ENCODE assay signal across 30 cellular contexts in the genomic region with DNA sequence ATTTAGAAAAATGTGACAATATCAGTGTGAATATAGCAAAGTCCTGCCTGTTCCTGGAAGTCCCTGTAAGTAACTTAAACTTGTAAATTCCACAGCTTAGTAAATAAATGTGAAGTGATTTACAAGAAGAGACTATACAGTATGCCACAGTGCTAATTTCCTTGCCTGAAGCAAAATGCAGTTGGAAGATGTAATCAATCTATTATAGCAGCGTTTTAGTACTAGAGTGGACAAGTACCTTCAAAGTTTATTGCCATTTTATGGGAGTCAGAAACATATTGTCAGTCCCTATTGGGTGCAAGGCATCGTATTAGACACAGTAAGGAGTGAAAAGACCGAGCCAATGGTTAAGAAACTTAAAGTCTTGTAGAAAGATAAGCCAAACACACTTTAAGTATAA.
"Had no signal": no experiment of that assay in that cellular context is flagged by ENCODE, and none has a peak within 500 bp of the region (broad histone marks: within the 10 kb centered on the region; RNA-seq: fewer than 3 reads in every experiment).

No MANE protein-coding gene starts in this region.

- DNase-seq: activated effector memory CD4-positive, alpha-beta T cell treated with anti-CD3 and anti-CD28 coated beads, Interleukin-2, amount 50 U/mL, for 16 hours; activated effector memory CD4-positive, alpha-beta T cell treated with Interleukin-2 at 50 U/mL for 16 hours; activated gamma-delta T cell; activated gamma-delta T cell treated with Interleukin-2 at 50 U/mL for 16 hours; activated naive CD4-positive, alpha-beta T cell; activated naive CD4-positive, alpha-beta T cell treated with anti-CD3 and anti-CD28 coated beads for 36 hours; activated naive CD4-positive, alpha-beta T cell treated with anti-CD3 and anti-CD28 coated beads, Interleukin-2, amount 10 ng/mL, durations not matched to agents 7 days and 5 days; activated naive CD4-positive, alpha-beta T cell treated with anti-CD3 and anti-CD28 coated beads, Interleukin-2, amount 50 U/mL, for 16 hours; activated naive CD4-positive, alpha-beta T cell treated with Interleukin-2 at 50 U/mL for 16 hours; activated naive CD8-positive, alpha-beta T cell treated with anti-CD3 and anti-CD28 coated beads for 36 hours; activated naive CD8-positive, alpha-beta T cell treated with anti-CD3 and anti-CD28 coated beads, Interleukin-2, amount 10 ng/mL, durations not matched to agents 7 days and 5 days; activated naive CD8-positive, alpha-beta T cell treated with anti-CD3 and anti-CD28 coated beads, Interleukin-2, amount 50 U/mL, for 24 hours; activated T-cell treated with anti-CD3 and anti-CD28 coated beads, Interleukin-2, amount 50 U/mL, for 4 hours; activated T-cell treated with anti-CD3 and anti-CD28 coated beads, Interleukin-2, amount 50 U/mL, for 48 hours; activated T-cell treated with anti-CD3 and anti-CD28 coated beads, Interleukin-2, amount 50 U/mL, for 72 hours; adrenal gland; amniotic stem cell; amygdala; anterior cingulate cortex; aorta; body of pancreas; brain microvascular endothelial cell; caudate nucleus; central memory CD4-positive, alpha-beta T cell; cerebellar nuclear complex had no signal

- H3K36me3 ChIP-seq: adrenal gland, ascending aorta, brain microvascular endothelial cell, breast epithelium, cardiac muscle cell had no signal

- H3K9me3 ChIP-seq: adrenal gland, ascending aorta, body of pancreas, breast epithelium had no signal

- ATAC-seq: activated naive CD4-positive, alpha-beta T cell treated with anti-CD3 and anti-CD28 coated beads, Interleukin-2, amount 50 U/mL, for 72 hours; activated naive CD8-positive, alpha-beta T cell treated with anti-CD3 and anti-CD28 coated beads, Interleukin-2, amount 50 U/mL, for 24 hours; activated T-cell treated with anti-CD3 and anti-CD28 coated beads, Interleukin-2, amount 50 U/mL, for 4 hours; activated T-cell treated with anti-CD3 and anti-CD28 coated beads, Interleukin-2, amount 50 U/mL, for 72 hours; activated T-helper 17 cell treated with anti-CD3 and anti-CD28 coated beads, Interleukin-2, amount 50 U/mL, for 72 hours; body of pancreas had no signal

- H3K4me3 ChIP-seq: adrenal gland, ascending aorta, body of pancreas, breast epithelium, cardiac muscle cell had no signal

- H3K4me1 ChIP-seq: adrenal gland, ascending aorta, breast epithelium had no signal

- H3K27me3 ChIP-seq: adrenal gland, ascending aorta, body of pancreas, brain microvascular endothelial cell, breast epithelium, cardiac muscle cell had no signal

- H3K27ac ChIP-seq: adrenal gland, ascending aorta, brain microvascular endothelial cell, breast epithelium, cardiac muscle cell had no signal
